ENCODE assay signal across 22 cellular contexts in the genomic region with DNA sequence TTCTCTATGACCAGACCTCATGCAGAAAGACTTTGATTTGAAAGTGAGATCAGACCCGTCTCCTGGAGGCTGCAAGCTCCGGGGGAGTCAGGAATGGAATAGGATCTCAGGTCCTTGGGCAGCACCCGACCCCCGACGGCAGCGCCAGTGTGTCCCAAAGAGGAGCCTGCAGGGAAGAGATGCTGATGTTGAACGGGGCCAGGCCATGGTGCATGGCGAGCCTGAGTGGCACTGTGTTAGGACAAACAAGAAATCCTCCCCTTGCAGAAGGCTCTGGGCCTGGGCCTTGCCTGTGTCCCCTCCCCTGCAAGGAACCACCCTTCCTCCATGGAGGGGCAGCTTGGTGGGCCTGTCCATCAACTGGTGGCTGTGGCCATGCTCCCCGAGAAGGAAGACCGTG.
DNase-seq lines count a peak whose midpoint lies in the region; TF ChIP-seq lines count a peak whose summit lies in the region.
"Had no signal": no experiment of that assay in that cellular context is flagged by ENCODE, and none has a peak within 500 bp of the region (broad histone marks: within the 10 kb centered on the region; RNA-seq: fewer than 3 reads in every experiment).

No MANE protein-coding gene starts in this region.

- peaks cover 64 to 72% of the 10 kb centered on the region in 2 experiments for H3K4me1 ChIP-seq in neutrophil (ENCODE audit: control insufficient read depth in 1 of 2, insufficient read depth in 1 of 2, low read depth in 1 of 2, low read length in 1 of 2)
- H3K4me1 ChIP-seq: BE2C had no signal

- H3K27ac ChIP-seq in coronary artery = no peak overlapping the region
- peak overlapping the region; percentile 76 for H3K27ac ChIP-seq in neutrophil
- H3K27ac ChIP-seq: BLaER1 had no signal

- DNase-seq in coronary artery (ENCODE audit: low spot score) (peak; percentile 67), NK-92 (lab: John Stamatoyannopoulos, UW; ENCODE audit: unreplicated experiment) (no peak), germinal center (ENCODE audit: low spot score) (no peak), NCI-H1694 treated with DMSO at 0.1 percent for 48 hours (lab: John Stamatoyannopoulos, UW) (no peak)
- DNase-seq: 8988T; ACHN; BE2C; C1 segment of cervical spinal cord; CD4-positive, alpha-beta memory T cell; CD4-positive, CD25-positive, alpha-beta regulatory T cell; CD8-positive, alpha-beta memory T cell; COR-L47; DMS 273 treated with DMSO at 0.1 percent for 48 hours; DMS153; DMS53; DMS79; DND-41; EL; GDM1 had no signal

- no peaks in the 10 kb centered on the region for H3K9me3 ChIP-seq in neutrophil
- H3K9me3 ChIP-seq: BE2C had no signal

- no peak for TF ChIP-seq CTCF in coronary artery (IDR thresholded peaks at IDR 0.05)
- no peak for TF ChIP-seq CTCF in neutrophil (IDR thresholded peaks at IDR 0.05)

- H3K27me3 ChIP-seq in neutrophil = no peaks in the 10 kb centered on the region
- H3K27me3 ChIP-seq: BE2C, BLaER1 had no signal

- no peaks in the 10 kb centered on the region for H3K36me3 ChIP-seq in neutrophil
- H3K36me3 ChIP-seq: BE2C, BLaER1 had no signal

- H3K4me3 ChIP-seq in coronary artery (no peak overlapping the region), neutrophil (ENCODE audit: low read depth in 1 of 2, low read length in 1 of 2) (no peak overlapping the region)
- H3K4me3 ChIP-seq: BLaER1, GM12878 had no signal
